17 cellular contexts compared by ENCODE assay signal in the genomic region with DNA sequence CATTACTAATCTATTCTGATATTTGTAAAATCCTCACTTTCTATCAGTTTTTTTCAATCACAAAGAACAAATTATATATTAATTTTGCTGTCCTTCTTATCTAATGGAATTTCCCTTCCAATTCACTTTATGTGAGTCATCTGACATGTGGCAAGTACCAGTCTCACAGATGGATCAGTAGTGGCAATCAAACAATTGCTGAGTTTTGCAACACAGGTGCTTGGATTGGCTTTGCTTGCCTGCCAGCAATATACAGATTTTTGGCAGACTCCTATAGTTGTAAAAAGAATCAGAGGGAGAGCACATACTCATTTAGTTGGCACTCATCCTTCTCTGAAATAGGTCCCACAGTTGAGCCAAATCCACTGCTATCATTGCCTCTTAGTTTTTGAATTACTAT.
DNase-seq lines count a peak whose midpoint lies in the region; ATAC-seq, FAIRE-seq and TF ChIP-seq lines count a peak whose summit lies in the region.
"Had no signal": no experiment of that assay in that cellular context is flagged by ENCODE, and none has a peak within 500 bp of the region (broad histone marks: within the 10 kb centered on the region; RNA-seq: fewer than 3 reads in every experiment).

No MANE protein-coding gene starts in this region.

- no peaks in the 10 kb centered on the region for H3K9me3 ChIP-seq in keratinocyte (ENCODE audit: control insufficient read depth, low read depth, low read length)

- H3K4me3 ChIP-seq in brain microvascular endothelial cell (ENCODE audit: low read depth, low read length) (no peak overlapping the region), keratinocyte (ENCODE audit: control insufficient read depth in 2 of 3, extremely low read depth in 1 of 3, insufficient read depth in 2 of 3, low read depth in 1 of 3, low read length in 3 of 3) (no peak overlapping the region)

- peaks cover 13% of the 10 kb centered on the region for H3K4me1 ChIP-seq in keratinocyte (ENCODE audit: control insufficient read depth, extremely low read depth, insufficient read depth, low read length)

- no peak overlapping the region for H3K9ac ChIP-seq in keratinocyte (ENCODE audit: control insufficient read depth, extremely low read depth, insufficient read depth, low read length)

- in situ Hi-C loops in brain microvascular endothelial cell (cut with HindIII; ENCODE audit: low pct_ligation_motif_present, low sequenced_read_pairs): no loop called here

- TF ChIP-seq CTCF in brain microvascular endothelial cell (IDR thresholded peaks at IDR 0.05; ENCODE audit: low read depth, low read length, missing control alignments): no peak
- no peak for TF ChIP-seq CTCF in keratinocyte (optimal IDR thresholded peaks at IDR 0.05 in 1 of 3, IDR thresholded peaks at IDR 0.05 in 1 of 3, conservative IDR thresholded peaks at IDR 0.05 in 1 of 3; ENCODE audit: extremely low read depth in 1 of 3, insufficient read depth in 2 of 3, low read length in 3 of 3)

- no peak for ATAC-seq in HG02870 (IDR thresholded peaks at IDR 0.05; ENCODE audit: unreplicated experiment)

- H3K36me3 ChIP-seq in brain microvascular endothelial cell (replicated peaks) (no peaks in the 10 kb centered on the region), keratinocyte (ENCODE audit: control insufficient read depth in 2 of 2, extremely low read depth in 1 of 2, insufficient read depth in 2 of 2, low read length in 2 of 2) (no peaks in the 10 kb centered on the region)

- no peak overlapping the region for H3K27ac ChIP-seq in brain microvascular endothelial cell
- no peak overlapping the region for H3K27ac ChIP-seq in keratinocyte (ENCODE audit: control insufficient read depth, insufficient read depth, low read length)

- peak; percentile 84 for FAIRE-seq in keratinocyte (lab: Jason Lieb, UNC)
- FAIRE-seq: D721Med, small intestine had no signal

- no peak overlapping the region for H2AFZ ChIP-seq in keratinocyte (ENCODE audit: control insufficient read depth, low read length)

- H3K27me3 ChIP-seq in brain microvascular endothelial cell (replicated peaks): no peaks in the 10 kb centered on the region
- H3K27me3 ChIP-seq in keratinocyte (ENCODE audit: control insufficient read depth, extremely low read depth, insufficient read depth, low read length): no peaks in the 10 kb centered on the region

- dilution Hi-C loops in keratinocyte (cut with MboI; ENCODE audit: extremely low pct_ligation_motif_present, low sequenced_read_pairs): no loop called here

- no peaks in the 10 kb centered on the region for H3K9me1 ChIP-seq in keratinocyte (ENCODE audit: control insufficient read depth, extremely low read depth, insufficient read depth, low read length)

- no peaks in the 10 kb centered on the region for H3K79me2 ChIP-seq in keratinocyte (ENCODE audit: control insufficient read depth, insufficient read depth, low read length)

- peak; percentile 1 for DNase-seq in AG08396 (ENCODE audit: low spot score)
- DNase-seq in M059J (ENCODE audit: low read depth): peak; percentile 2
- peak; percentile 31 for DNase-seq in brain microvascular endothelial cell
- DNase-seq in keratinocyte (ENCODE audit: low read depth, low spot score): peak; percentile 33
- no peak for DNase-seq in activated gamma-delta T cell (lab: John Stamatoyannopoulos, UW)
- DNase-seq in NOMO-1 treated with dmso at 0.1 percent for 144 hours (lab: John Stamatoyannopoulos, UW; ENCODE audit: unreplicated experiment): no peak
- no peak for DNase-seq in GF-D8 (lab: John Stamatoyannopoulos, UW)
- DNase-seq: activated CD4-positive, alpha-beta T cell treated with anti-CD3 and anti-CD28 coated beads for 1 hour; activated CD8-positive, alpha-beta memory T cell treated with anti-CD3 and anti-CD28 coated beads, Interleukin-2, amount 50 U/mL, for 4 hours; activated naive CD4-positive, alpha-beta T cell; dermis blood vessel endothelial cell; H9; hypothalamus; nucleus accumbens; small intestine had no signal

- no peaks in the 10 kb centered on the region for H4K20me1 ChIP-seq in keratinocyte (ENCODE audit: control insufficient read depth, extremely low read depth, insufficient read depth, low read length)

- H3K4me2 ChIP-seq in keratinocyte (ENCODE audit: control insufficient read depth, extremely low read depth, insufficient read depth, low read depth, low read length): no peak overlapping the region

Comparison
In these comparisons a context has a peak if more than half of its experiments do, and no peak if none do; other contexts are left out.
1. DNase-seq: peak in AG08396 (single experiment), M059J (single experiment), brain microvascular endothelial cell (single experiment) and keratinocyte (single experiment); none in activated gamma-delta T cell (single experiment), NOMO-1 treated with dmso at 0.1 percent for 144 hours (single experiment) and GF-D8 (single experiment).